Comparison of ENCODE assay signal across 1 cellular context in genomic region chr19:47483800-47484690, GRCh38.
A peak's percentile ranks its signal among the peaks of the same experiment; 100 is the strongest.
TF ChIP-seq lines count a peak whose summit lies in the region.

TSS of gene KPTN (minus strand) at chr19:47484219. CDS start at chr19:47484160, 59 bp downstream.

TF ChIP-seq in WTC11, 78 proteins besides CTCF, POLR2A, EP300 and RAD21 (continued from another document):
- TF ChIP-seq E2F1 (CRISPR knock-in tag; IDR thresholded peaks at IDR 0.05) (no peak), TEAD1 (CRISPR knock-in tag; IDR thresholded peaks at IDR 0.05) (peak; percentile 85; the same call in 1 of the 2 replicates), NR2C2 (CRISPR knock-in tag; IDR thresholded peaks at IDR 0.05) (no peak), GRHL2 (CRISPR knock-in tag; IDR thresholded peaks at IDR 0.05; ENCODE audit: insufficient replicate concordance, severe bottlenecking) (no peak), OVOL2 (CRISPR knock-in tag; IDR thresholded peaks at IDR 0.05; ENCODE audit: borderline replicate concordance) (no peak), MLX (CRISPR knock-in tag; IDR thresholded peaks at IDR 0.05) (no peak), SMAD4 (CRISPR knock-in tag; IDR thresholded peaks at IDR 0.05) (no peak), HMGA2 (CRISPR knock-in tag; IDR thresholded peaks at IDR 0.05) (no peak), RORB (CRISPR knock-in tag; IDR thresholded peaks at IDR 0.05) (no peak), FOXK1 (CRISPR knock-in tag; IDR thresholded peaks at IDR 0.05) (no peak), IRF2 (CRISPR knock-in tag; IDR thresholded peaks at IDR 0.05; ENCODE audit: borderline replicate concordance, low read depth) (no peak), ZNF532 (CRISPR knock-in tag; IDR thresholded peaks at IDR 0.05; ENCODE audit: borderline replicate concordance) (no peak), ELF4 (CRISPR knock-in tag; IDR thresholded peaks at IDR 0.05; ENCODE audit: low read depth) (no peak), CREM (CRISPR knock-in tag; IDR thresholded peaks at IDR 0.05) (peak; percentile 99), MYBL2 (CRISPR knock-in tag; IDR thresholded peaks at IDR 0.05) (no peak; the same call in 1 of the 2 replicates), ATF3 (CRISPR knock-in tag; conservative IDR thresholded peaks at IDR 0.05) (no peak), JAZF1 (CRISPR knock-in tag; IDR thresholded peaks at IDR 0.05) (no peak), ZNF263 (CRISPR knock-in tag; IDR thresholded peaks at IDR 0.05; ENCODE audit: low read depth) (no peak), PREB (CRISPR knock-in tag; IDR thresholded peaks at IDR 0.05; ENCODE audit: borderline replicate concordance) (no peak), ETV6 (CRISPR knock-in tag; IDR thresholded peaks at IDR 0.05) (peak; percentile 41; the same call in 1 of the 2 replicates), NFATC4 (CRISPR knock-in tag; IDR thresholded peaks at IDR 0.05) (no peak), AFF4 (CRISPR knock-in tag; IDR thresholded peaks at IDR 0.05; ENCODE audit: borderline replicate concordance) (no peak), ZMAT4 (CRISPR knock-in tag; IDR thresholded peaks at IDR 0.05) (no peak), ZNF671 (CRISPR knock-in tag; IDR thresholded peaks at IDR 0.05) (0 out of 2 replicates have a peak, but pooled peaks have one; percentile 39), EMX1 (CRISPR knock-in tag; IDR thresholded peaks at IDR 0.05) (peak; percentile 53; the same call in 1 of the 2 replicates), ZNF423 (CRISPR knock-in tag; IDR thresholded peaks at IDR 0.05) (0 out of 2 replicates have a peak, but pooled peaks have one; percentile 31), ZNF121 (CRISPR knock-in tag; IDR thresholded peaks at IDR 0.05) (no peak), AR (CRISPR knock-in tag; IDR thresholded peaks at IDR 0.05) (no peak), CDX4 (CRISPR knock-in tag; IDR thresholded peaks at IDR 0.05; ENCODE audit: borderline replicate concordance) (no peak), GTF2I (CRISPR knock-in tag; conservative IDR thresholded peaks at IDR 0.05) (peak; percentile 95), NFYB (CRISPR knock-in tag; conservative IDR thresholded peaks at IDR 0.05; ENCODE audit: low read depth) (no peak), TEAD4 (CRISPR knock-in tag; IDR thresholded peaks at IDR 0.05) (0 out of 2 replicates have a peak, but pooled peaks have one; percentile 73), JUN (CRISPR knock-in tag; IDR thresholded peaks at IDR 0.05) (no peak), ERG (CRISPR knock-in tag; IDR thresholded peaks at IDR 0.05) (peak; percentile 38)
